ENCODE assay signal across 1 cellular context in the genomic region with DNA sequence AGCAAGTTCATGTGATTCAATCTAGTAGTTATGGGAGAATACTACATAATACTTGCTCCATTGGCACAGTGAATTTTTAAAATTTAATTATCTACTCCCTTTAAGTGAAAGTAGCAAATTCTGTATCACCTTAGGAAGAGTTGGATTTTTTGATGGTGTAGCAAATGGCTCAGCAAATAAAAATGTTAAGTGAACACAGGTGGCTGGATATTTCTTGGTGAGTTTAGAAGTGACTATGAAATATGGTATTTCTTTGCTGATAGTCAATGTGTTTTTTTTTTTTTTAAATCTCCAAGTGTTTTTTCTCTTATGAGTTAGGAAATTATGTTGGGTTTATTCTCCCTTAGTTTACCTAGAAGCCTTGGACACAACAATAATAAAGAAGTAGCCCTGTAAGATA.
TF ChIP-seq lines count a peak whose summit lies in the region.

No MANE protein-coding gene starts in this region.

TF ChIP-seq in IMR-90, 13 proteins besides CTCF, POLR2A, EP300 and RAD21 (continued from another document):
- TF ChIP-seq, protein P1, sequence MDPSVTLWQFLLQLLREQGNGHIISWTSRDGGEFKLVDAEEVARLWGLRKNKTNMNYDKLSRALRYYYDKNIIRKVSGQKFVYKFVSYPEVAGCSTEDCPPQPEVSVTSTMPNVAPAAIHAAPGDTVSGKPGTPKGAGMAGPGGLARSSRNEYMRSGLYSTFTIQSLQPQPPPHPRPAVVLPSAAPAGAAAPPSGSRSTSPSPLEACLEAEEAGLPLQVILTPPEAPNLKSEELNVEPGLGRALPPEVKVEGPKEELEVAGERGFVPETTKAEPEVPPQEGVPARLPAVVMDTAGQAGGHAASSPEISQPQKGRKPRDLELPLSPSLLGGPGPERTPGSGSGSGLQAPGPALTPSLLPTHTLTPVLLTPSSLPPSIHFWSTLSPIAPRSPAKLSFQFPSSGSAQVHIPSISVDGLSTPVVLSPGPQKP (IDR thresholded peaks at IDR 0.05; ENCODE audit: borderline replicate concordance, low read depth, low read length) = no peak
- TF ChIP-seq NFE2L2 (IDR thresholded peaks at IDR 0.05; ENCODE audit: low read depth, low read length) = no peak
- TF ChIP-seq BHLHE40 (IDR thresholded peaks at IDR 0.05; ENCODE audit: low read depth, low read length) = no peak
- no peak for TF ChIP-seq MAFK (IDR thresholded peaks at IDR 0.05; ENCODE audit: low read depth, low read length)
- no peak for TF ChIP-seq SMC3 (IDR thresholded peaks at IDR 0.05; ENCODE audit: low read depth, low read length)
